In the genomic region with DNA sequence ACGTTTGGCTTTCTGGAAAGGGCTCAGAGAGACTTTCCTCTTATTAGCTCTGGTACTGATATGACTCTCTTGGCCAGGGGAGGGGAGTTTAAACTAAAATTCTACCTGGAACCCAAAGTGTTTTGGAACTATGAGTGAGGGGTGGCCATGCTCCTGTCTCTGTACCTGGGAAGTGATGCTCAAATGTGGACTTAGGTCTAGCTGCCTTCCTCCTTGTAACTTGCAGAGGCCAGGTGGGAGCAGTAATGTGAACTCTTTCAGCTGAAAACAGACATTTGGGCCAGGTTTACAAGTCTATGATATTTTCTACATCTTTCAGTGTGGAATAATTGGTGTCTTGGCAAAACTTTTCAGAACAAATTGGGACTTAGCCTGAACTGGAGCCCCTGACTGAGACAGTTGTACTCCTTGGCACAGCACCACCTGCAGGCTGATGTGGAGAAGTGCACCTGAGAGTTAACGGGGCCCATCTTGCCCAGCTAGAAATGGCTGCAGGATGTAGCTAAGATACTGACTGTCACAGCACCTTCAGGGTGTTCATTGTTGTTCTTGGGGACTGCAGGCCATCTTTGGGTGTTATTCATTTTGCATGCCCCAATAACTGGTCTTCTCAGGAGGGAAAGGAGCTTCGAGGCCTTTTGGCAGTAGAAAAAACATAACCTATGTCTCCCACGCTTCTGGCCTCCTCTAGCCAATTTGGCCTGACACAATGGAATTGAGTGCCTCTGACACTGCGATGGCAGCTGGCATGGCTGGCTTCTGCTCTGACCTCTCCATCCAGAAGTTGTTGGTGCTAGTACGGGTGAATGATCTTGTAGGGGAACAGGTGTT, we compare ENCODE assay signal across 8 cellular contexts. TPM values are rescaled to one million over a fixed set of nuclear protein-coding genes. Genes with fewer than 3 reads are reported as not detected.
DNase-seq lines count a peak whose midpoint lies in the region; ATAC-seq and TF ChIP-seq lines count a peak whose summit lies in the region.

No MANE protein-coding gene starts in this region.

- no peak overlapping the region for H3K4me3 Mint-ChIP-seq in central memory CD8-positive, alpha-beta T cell

- no peaks in the 10 kb centered on the region for H3K9me3 ChIP-seq in right lobe of liver

- no peak for TF ChIP-seq POLR2A in right lobe of liver (IDR thresholded peaks at IDR 0.05)

- 66% methylated on average over 5 of the region's 6 CpGs for WGBS in right lobe of liver (ENCODE audit: insufficient coverage, low coverage, low lambda C conversion rate, missing lambda C conversion rate)

- no peaks in the 10 kb centered on the region for H3K27me3 Mint-ChIP-seq in central memory CD8-positive, alpha-beta T cell

- intact Hi-C loops in right lobe of liver (cut with DNase I) = no loop called here

- no peak overlapping the region for H3K27ac Mint-ChIP-seq in central memory CD8-positive, alpha-beta T cell (ENCODE audit: low read depth)

- ATAC-seq in GM18511 (IDR thresholded peaks at IDR 0.05; ENCODE audit: unreplicated experiment) = peak; percentile 78
- peak; percentile 95 for ATAC-seq in HG03025 (IDR thresholded peaks at IDR 0.05; ENCODE audit: low FRiP score, unreplicated experiment)
- peak; percentile 80 for ATAC-seq in central memory CD8-positive, alpha-beta T cell (replicated peaks; ENCODE audit: extremely low read depth, poor library complexity, severe bottlenecking)
- peak; percentile 94 to 99 (median 96) for ATAC-seq in right lobe of liver

- H3K9me3 Mint-ChIP-seq in central memory CD8-positive, alpha-beta T cell = no peaks in the 10 kb centered on the region

- no peaks in the 10 kb centered on the region for H3K4me1 Mint-ChIP-seq in central memory CD8-positive, alpha-beta T cell

- no peaks in the 10 kb centered on the region for H3K27me3 ChIP-seq in right lobe of liver

- TF ChIP-seq CTCF in right lobe of liver (IDR thresholded peaks at IDR 0.05) = peak; percentile 70 to 91 (median 85)

- no peaks in the 10 kb centered on the region for H3K36me3 ChIP-seq in right lobe of liver

- no peaks in the 10 kb centered on the region for H3K4me1 ChIP-seq in right lobe of liver

- H3K36me3 Mint-ChIP-seq in central memory CD8-positive, alpha-beta T cell (ENCODE audit: insufficient read depth) = peaks cover 3% of the 10 kb centered on the region

- H3K4me3 ChIP-seq in right lobe of liver = no peak overlapping the region

- H3K27ac ChIP-seq in right lobe of liver = no peak overlapping the region

- DNase-seq in AG08395 (ENCODE audit: low spot score) (peak; percentile 83), NCI-H2196 (lab: John Stamatoyannopoulos, UW; ENCODE audit: unreplicated experiment) (peak; percentile 61), right lobe of liver (peak; percentile 51 to 64 (median 57))
- DNase-seq in activated CD4-positive, CD25-positive, alpha-beta regulatory T cell treated with anti-CD3 and anti-CD28 coated beads, Interleukin-2, amount 50 U/mL, for 16 hours (ENCODE audit: low read depth, low spot score) = peak; percentile 49
- DNase-seq in central memory CD8-positive, alpha-beta T cell (ENCODE audit: low spot score in 2 of 2) = peak; percentile 51 to 52
- peak; percentile 6 to 59 (median 28) for DNase-seq in stimulated activated CD4-positive, alpha-beta T cell treated with anti-CD3 and anti-CD28 coated beads, TNF-alpha, amount 100 ng/mL, for 1 hour (ENCODE audit: low read depth in 3 of 3, low spot score in 1 of 3)

RNA-seq across cellular contexts. Expression of a gene that starts 37.1 kb away (rescaled TPM):
- total RNA-seq in right lobe of liver = 1 to 10 TPM in 3 of 6 experiments, under 1 TPM in 3; 0.35 to 8.4 (median 2.8) TPM

Comparison
In these comparisons a context has a peak if more than half of its experiments do, and no peak if none do; other contexts are left out.
1. DNase-seq: peak in every context shown above with its lines; median percentile 83 in AG08395; 61 in NCI-H2196; 57 in right lobe of liver; 52 in central memory CD8-positive, alpha-beta T cell; 49 in activated CD4-positive, CD25-positive, alpha-beta regulatory T cell treated with anti-CD3 and anti-CD28 coated beads, Interleukin-2, amount 50 U/mL, for 16 hours; 28 in stimulated activated CD4-positive, alpha-beta T cell treated with anti-CD3 and anti-CD28 coated beads, TNF-alpha, amount 100 ng/mL, for 1 hour.